10 cellular contexts compared by ENCODE assay signal in the genomic region with DNA sequence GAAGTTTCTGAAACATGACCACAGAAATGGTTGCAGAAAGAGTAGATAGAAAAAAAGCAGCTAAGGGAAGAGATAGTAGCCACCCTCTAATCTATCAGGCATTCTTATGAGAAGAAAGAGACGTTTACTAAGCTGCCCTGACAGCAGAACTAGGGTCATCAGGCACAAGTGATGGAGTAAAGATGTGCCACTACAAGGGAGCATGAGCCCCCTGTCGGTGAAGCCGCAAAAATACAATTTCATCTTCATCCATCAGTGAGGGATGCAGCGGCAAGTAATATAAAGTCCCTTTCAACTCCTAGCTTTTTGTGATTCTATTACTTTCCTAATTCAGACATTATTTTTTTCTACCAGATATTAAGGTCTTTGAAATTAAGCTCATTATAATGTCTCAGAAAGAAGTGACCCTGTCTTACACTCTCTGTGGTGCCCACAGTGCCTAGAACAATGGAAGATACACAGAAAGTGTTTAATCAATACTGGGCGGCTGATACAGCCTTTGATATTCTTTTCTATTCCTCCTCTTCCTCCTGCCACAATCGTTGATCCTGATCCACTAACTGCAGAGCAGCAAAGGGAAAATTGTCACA.
A peak's percentile ranks its signal among the peaks of the same experiment; 100 is the strongest.
DNase-seq lines count a peak whose midpoint lies in the region; ATAC-seq and TF ChIP-seq lines count a peak whose summit lies in the region.
"Had no signal": no experiment of that assay in that cellular context is flagged by ENCODE, and none has a peak within 500 bp of the region (broad histone marks: within the 10 kb centered on the region; RNA-seq: fewer than 3 reads in every experiment).

No MANE protein-coding gene starts in this region.

- H3K36me3 ChIP-seq in lower lobe of right lung: no peaks in the 10 kb centered on the region

- H3K4me1 ChIP-seq in lower lobe of right lung: no peaks in the 10 kb centered on the region

- no peaks in the 10 kb centered on the region for H3K4me1 Mint-ChIP-seq in WTC11
- H3K4me1 Mint-ChIP-seq: activated naive CD8-positive, alpha-beta T cell treated with anti-CD3 and anti-CD28 coated beads, Interleukin-2, amount 10 ng/mL, durations not matched to agents 7 days and 5 days had no signal

- no peaks in the 10 kb centered on the region for H3K27me3 ChIP-seq in lower lobe of right lung (ENCODE audit: low read depth)

- ATAC-seq in WTC11 (peak; percentile 88), lower lobe of right lung (no peak)

- intact Hi-C loops in lower lobe of right lung (cut with DNase I): no loop called here

- no peak overlapping the region for H3K27ac Mint-ChIP-seq in WTC11
- H3K27ac Mint-ChIP-seq: activated naive CD8-positive, alpha-beta T cell treated with anti-CD3 and anti-CD28 coated beads, Interleukin-2, amount 10 ng/mL, durations not matched to agents 7 days and 5 days had no signal

- no peaks in the 10 kb centered on the region for H3K36me3 Mint-ChIP-seq in WTC11
- H3K36me3 Mint-ChIP-seq: activated naive CD8-positive, alpha-beta T cell treated with anti-CD3 and anti-CD28 coated beads, Interleukin-2, amount 10 ng/mL, durations not matched to agents 7 days and 5 days had no signal

- no peak overlapping the region for H3K27ac ChIP-seq in lower lobe of right lung
- H3K27ac ChIP-seq: HL-60 had no signal

- peak; percentile 55 for TF ChIP-seq CTCF in HFF-Myc (IDR thresholded peaks at IDR 0.05; ENCODE audit: low read depth, low read length, missing control alignments)
- peak; percentile 70 for TF ChIP-seq CTCF in WTC11 (IDR thresholded peaks at IDR 0.05)
- peak; percentile 47 for TF ChIP-seq CTCF in lower lobe of right lung (IDR thresholded peaks at IDR 0.05)

- DNase-seq in Daoy (ENCODE audit: low read depth) (peak; percentile 13), HFF-Myc (ENCODE audit: extremely low read depth, low read depth) (no peak), WTC11 (ENCODE audit: low spot score) (peak; percentile 32), lower lobe of right lung (no peak), COLO668 (lab: John Stamatoyannopoulos, UW; ENCODE audit: unreplicated experiment) (no peak), NCI-H510A treated with DMSO at 0.1 percent for 48 hours (lab: John Stamatoyannopoulos, UW) (no peak), activated gamma-delta T cell treated with Interleukin-2 at 50 U/mL for 16 hours (no peak), NCI-H226 (no peak)
- DNase-seq: activated naive CD8-positive, alpha-beta T cell treated with anti-CD3 and anti-CD28 coated beads, Interleukin-2, amount 10 ng/mL, durations not matched to agents 7 days and 5 days had no signal

- H3K9me3 ChIP-seq in lower lobe of right lung: no peaks in the 10 kb centered on the region

- H3K4me3 ChIP-seq in HFF-Myc (replicated peaks; ENCODE audit: low read depth, low read length) (no peak overlapping the region), lower lobe of right lung (no peak overlapping the region)

- POLR2A ChIA-PET in WTC11 (lab: Charles Lee): no interaction called here

- no peak overlapping the region for H3K4me3 Mint-ChIP-seq in WTC11
- H3K4me3 Mint-ChIP-seq: activated naive CD8-positive, alpha-beta T cell treated with anti-CD3 and anti-CD28 coated beads, Interleukin-2, amount 10 ng/mL, durations not matched to agents 7 days and 5 days had no signal

- H3K9me3 Mint-ChIP-seq in WTC11: no peaks in the 10 kb centered on the region
- H3K9me3 Mint-ChIP-seq: activated naive CD8-positive, alpha-beta T cell treated with anti-CD3 and anti-CD28 coated beads, Interleukin-2, amount 10 ng/mL, durations not matched to agents 7 days and 5 days had no signal

- CTCF ChIA-PET in WTC11 (lab: Charles Lee): interaction anchor here (0.9 to 1.0 kb wide), 3 partner anchors 9 to 19 kb away, joined by 3 to 4 read pairs (median 3); no protein-coding TSS in a partner anchor

- H3K27me3 Mint-ChIP-seq in WTC11 (ENCODE audit: low read depth): no peaks in the 10 kb centered on the region
- H3K27me3 Mint-ChIP-seq: activated naive CD8-positive, alpha-beta T cell treated with anti-CD3 and anti-CD28 coated beads, Interleukin-2, amount 10 ng/mL, durations not matched to agents 7 days and 5 days had no signal

TF ChIP-seq in WTC11, 78 proteins besides CTCF, POLR2A, EP300 and RAD21 (continues in another document):
- TF ChIP-seq, protein P1, sequence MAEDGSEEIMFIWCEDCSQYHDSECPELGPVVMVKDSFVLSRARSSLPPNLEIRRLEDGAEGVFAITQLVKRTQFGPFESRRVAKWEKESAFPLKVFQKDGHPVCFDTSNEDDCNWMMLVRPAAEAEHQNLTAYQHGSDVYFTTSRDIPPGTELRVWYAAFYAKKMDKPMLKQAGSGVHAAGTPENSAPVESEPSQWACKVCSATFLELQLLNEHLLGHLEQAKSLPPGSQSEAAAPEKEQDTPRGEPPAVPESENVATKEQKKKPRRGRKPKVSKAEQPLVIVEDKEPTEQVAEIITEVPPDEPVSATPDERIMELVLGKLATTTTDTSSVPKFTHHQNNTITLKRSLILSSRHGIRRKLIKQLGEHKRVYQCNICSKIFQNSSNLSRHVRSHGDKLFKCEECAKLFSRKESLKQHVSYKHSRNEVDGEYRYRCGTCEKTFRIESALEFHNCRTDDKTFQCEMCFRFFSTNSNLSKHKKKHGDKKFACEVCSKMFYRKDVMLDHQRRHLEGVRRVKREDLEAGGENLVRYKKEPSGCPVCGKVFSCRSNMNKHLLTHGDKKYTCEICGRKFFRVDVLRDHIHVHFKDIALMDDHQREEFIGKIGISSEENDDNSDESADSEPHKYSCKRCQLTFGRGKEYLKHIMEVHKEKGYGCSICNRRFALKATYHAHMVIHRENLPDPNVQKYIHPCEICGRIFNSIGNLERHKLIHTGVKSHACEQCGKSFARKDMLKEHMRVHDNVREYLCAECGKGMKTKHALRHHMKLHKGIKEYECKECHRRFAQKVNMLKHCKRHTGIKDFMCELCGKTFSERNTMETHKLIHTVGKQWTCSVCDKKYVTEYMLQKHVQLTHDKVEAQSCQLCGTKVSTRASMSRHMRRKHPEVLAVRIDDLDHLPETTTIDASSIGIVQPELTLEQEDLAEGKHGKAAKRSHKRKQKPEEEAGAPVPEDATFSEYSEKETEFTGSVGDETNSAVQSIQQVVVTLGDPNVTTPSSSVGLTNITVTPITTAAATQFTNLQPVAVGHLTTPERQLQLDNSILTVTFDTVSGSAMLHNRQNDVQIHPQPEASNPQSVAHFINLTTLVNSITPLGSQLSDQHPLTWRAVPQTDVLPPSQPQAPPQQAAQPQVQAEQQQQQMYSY (CRISPR knock-in tag; IDR thresholded peaks at IDR 0.05): no peak
- no peak for TF ChIP-seq NFE2L1 (CRISPR knock-in tag; IDR thresholded peaks at IDR 0.05)
- TF ChIP-seq, protein P2, sequence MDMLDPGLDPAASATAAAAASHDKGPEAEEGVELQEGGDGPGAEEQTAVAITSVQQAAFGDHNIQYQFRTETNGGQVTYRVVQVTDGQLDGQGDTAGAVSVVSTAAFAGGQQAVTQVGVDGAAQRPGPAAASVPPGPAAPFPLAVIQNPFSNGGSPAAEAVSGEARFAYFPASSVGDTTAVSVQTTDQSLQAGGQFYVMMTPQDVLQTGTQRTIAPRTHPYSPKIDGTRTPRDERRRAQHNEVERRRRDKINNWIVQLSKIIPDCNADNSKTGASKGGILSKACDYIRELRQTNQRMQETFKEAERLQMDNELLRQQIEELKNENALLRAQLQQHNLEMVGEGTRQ (CRISPR knock-in tag; IDR thresholded peaks at IDR 0.05): no peak
- TF ChIP-seq, protein P3, sequence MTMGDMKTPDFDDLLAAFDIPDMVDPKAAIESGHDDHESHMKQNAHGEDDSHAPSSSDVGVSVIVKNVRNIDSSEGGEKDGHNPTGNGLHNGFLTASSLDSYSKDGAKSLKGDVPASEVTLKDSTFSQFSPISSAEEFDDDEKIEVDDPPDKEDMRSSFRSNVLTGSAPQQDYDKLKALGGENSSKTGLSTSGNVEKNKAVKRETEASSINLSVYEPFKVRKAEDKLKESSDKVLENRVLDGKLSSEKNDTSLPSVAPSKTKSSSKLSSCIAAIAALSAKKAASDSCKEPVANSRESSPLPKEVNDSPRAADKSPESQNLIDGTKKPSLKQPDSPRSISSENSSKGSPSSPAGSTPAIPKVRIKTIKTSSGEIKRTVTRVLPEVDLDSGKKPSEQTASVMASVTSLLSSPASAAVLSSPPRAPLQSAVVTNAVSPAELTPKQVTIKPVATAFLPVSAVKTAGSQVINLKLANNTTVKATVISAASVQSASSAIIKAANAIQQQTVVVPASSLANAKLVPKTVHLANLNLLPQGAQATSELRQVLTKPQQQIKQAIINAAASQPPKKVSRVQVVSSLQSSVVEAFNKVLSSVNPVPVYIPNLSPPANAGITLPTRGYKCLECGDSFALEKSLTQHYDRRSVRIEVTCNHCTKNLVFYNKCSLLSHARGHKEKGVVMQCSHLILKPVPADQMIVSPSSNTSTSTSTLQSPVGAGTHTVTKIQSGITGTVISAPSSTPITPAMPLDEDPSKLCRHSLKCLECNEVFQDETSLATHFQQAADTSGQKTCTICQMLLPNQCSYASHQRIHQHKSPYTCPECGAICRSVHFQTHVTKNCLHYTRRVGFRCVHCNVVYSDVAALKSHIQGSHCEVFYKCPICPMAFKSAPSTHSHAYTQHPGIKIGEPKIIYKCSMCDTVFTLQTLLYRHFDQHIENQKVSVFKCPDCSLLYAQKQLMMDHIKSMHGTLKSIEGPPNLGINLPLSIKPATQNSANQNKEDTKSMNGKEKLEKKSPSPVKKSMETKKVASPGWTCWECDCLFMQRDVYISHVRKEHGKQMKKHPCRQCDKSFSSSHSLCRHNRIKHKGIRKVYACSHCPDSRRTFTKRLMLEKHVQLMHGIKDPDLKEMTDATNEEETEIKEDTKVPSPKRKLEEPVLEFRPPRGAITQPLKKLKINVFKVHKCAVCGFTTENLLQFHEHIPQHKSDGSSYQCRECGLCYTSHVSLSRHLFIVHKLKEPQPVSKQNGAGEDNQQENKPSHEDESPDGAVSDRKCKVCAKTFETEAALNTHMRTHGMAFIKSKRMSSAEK (CRISPR knock-in tag; IDR thresholded peaks at IDR 0.05; ENCODE audit: borderline replicate concordance): no peak
- TF ChIP-seq FOXK1 (CRISPR knock-in tag; IDR thresholded peaks at IDR 0.05): no peak
- no peak for TF ChIP-seq ZNF396 (CRISPR knock-in tag; IDR thresholded peaks at IDR 0.05; ENCODE audit: borderline replicate concordance)
- TF ChIP-seq, protein P4, sequence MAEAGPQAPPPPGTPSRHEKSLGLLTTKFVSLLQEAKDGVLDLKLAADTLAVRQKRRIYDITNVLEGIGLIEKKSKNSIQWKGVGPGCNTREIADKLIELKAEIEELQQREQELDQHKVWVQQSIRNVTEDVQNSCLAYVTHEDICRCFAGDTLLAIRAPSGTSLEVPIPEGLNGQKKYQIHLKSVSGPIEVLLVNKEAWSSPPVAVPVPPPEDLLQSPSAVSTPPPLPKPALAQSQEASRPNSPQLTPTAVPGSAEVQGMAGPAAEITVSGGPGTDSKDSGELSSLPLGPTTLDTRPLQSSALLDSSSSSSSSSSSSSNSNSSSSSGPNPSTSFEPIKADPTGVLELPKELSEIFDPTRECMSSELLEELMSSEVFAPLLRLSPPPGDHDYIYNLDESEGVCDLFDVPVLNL (CRISPR knock-in tag; IDR thresholded peaks at IDR 0.05; ENCODE audit: borderline replicate concordance, low read depth): no peak
- TF ChIP-seq GTF2I (CRISPR knock-in tag; conservative IDR thresholded peaks at IDR 0.05): no peak

Comparison
In these comparisons a context has a peak if more than half of its experiments do, and no peak if none do; other contexts are left out.
1. DNase-seq: peak in Daoy (single experiment) and WTC11 (single experiment); none in HFF-Myc (single experiment), lower lobe of right lung (single experiment), COLO668 (single experiment), NCI-H510A treated with DMSO at 0.1 percent for 48 hours (single experiment), activated gamma-delta T cell treated with Interleukin-2 at 50 U/mL for 16 hours (single experiment) and NCI-H226 (single experiment).
2. Peak in every context shown above with its lines, with median percentiles within 50 percentile points of each other: CTCF ChIP-seq.